8 cellular contexts compared by ENCODE assay signal in the genomic region with DNA sequence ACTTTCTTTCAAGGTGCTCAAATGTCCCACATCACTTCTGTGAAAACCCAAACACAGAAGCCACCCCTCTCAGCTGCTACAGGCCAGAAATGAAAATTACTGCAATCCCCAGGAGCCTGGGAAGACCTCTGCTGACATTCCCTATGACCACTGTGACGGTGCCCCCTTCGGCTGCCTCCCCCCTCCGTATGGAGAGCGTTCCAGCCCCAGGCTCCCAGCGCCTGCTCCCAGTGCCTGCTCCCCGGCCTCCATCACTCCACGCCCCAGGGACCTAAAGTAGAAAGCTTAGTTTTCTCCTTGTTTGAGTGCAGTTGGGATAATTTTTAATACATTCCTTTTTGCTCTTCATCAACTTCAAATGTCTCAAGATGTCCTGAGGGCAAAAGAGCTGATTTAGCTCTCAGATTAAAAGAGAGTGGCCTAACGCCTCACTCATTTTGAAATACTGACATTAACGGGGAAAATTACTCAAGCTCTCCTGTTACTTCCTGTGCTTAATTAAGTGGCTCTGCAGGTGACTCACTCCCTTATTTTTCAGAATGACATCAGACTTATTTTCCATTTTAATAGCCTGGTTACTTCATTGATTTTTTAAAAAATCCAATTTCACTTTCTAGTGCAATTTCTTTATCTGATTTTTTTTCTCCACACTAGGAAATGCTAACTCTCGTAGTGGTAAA.
DNase-seq lines count a peak whose midpoint lies in the region; ATAC-seq and TF ChIP-seq lines count a peak whose summit lies in the region.
"Not testable (repeated sequence)": the region's sequence is repeated elsewhere in the genome, so short reads cannot be mapped to it uniquely, and the experiment has no call there.

No MANE protein-coding gene starts in this region.

- not testable (repeated sequence) for H3K36me3 Mint-ChIP-seq in CD4-positive, CD25-positive, alpha-beta regulatory T cell; T-helper 1 cell treated with Interleukin-12 subunit alpha and Interleukin-12 subunit beta and Interleukin-4 antibody, amounts not matched to agents 30 μg/mL and 1 μg/mL, for 36 hours (ENCODE audit: low read depth); activated T-cell treated with anti-CD3 and anti-CD28 coated beads, Interleukin-2, amount 50 U/mL, for 24 hours (ENCODE audit: low read depth); activated naive CD8-positive, alpha-beta T cell treated with anti-CD3 and anti-CD28 coated beads, Interleukin-2, amount 50 U/mL, for 24 hours (ENCODE audit: low read depth)

- peak; percentile 58 to 60 for ATAC-seq in CD4-positive, CD25-positive, alpha-beta regulatory T cell (ENCODE audit: low read depth in 2 of 2)
- ATAC-seq in activated naive CD8-positive, alpha-beta T cell treated with anti-CD3 and anti-CD28 coated beads, Interleukin-2, amount 50 U/mL, for 24 hours, result peak; percentile 20
- ATAC-seq in left lung, result peak; percentile 21

- H3K4me3 Mint-ChIP-seq in CD4-positive, CD25-positive, alpha-beta regulatory T cell; T-helper 1 cell treated with Interleukin-12 subunit alpha and Interleukin-12 subunit beta and Interleukin-4 antibody, amounts not matched to agents 30 μg/mL and 1 μg/mL, for 36 hours; activated T-cell treated with anti-CD3 and anti-CD28 coated beads, Interleukin-2, amount 50 U/mL, for 24 hours: not testable (repeated sequence)
- peak overlapping the region; percentile 36 for H3K4me3 Mint-ChIP-seq in activated naive CD8-positive, alpha-beta T cell treated with anti-CD3 and anti-CD28 coated beads, Interleukin-2, amount 50 U/mL, for 24 hours

- H3K27me3 ChIP-seq in CD4-positive, CD25-positive, alpha-beta regulatory T cell (ENCODE audit: control insufficient read depth, insufficient read depth, low read length); left lung: not testable (repeated sequence)

- not testable (repeated sequence) for H3K27me3 Mint-ChIP-seq in CD4-positive, CD25-positive, alpha-beta regulatory T cell; T-helper 1 cell treated with Interleukin-12 subunit alpha and Interleukin-12 subunit beta and Interleukin-4 antibody, amounts not matched to agents 30 μg/mL and 1 μg/mL, for 36 hours (ENCODE audit: low read depth); activated T-cell treated with anti-CD3 and anti-CD28 coated beads, Interleukin-2, amount 50 U/mL, for 24 hours; activated naive CD8-positive, alpha-beta T cell treated with anti-CD3 and anti-CD28 coated beads, Interleukin-2, amount 50 U/mL, for 24 hours

- not testable (repeated sequence) for H3K27ac ChIP-seq in CD4-positive, CD25-positive, alpha-beta regulatory T cell (ENCODE audit: insufficient read depth, low read length, poor library complexity, severe bottlenecking); left lung

- not testable (repeated sequence) for H3K4me1 ChIP-seq in CD4-positive, CD25-positive, alpha-beta regulatory T cell (ENCODE audit: control insufficient read depth, insufficient read depth, low read length, poor library complexity, severe bottlenecking); left lung

- H3K9me3 Mint-ChIP-seq in CD4-positive, CD25-positive, alpha-beta regulatory T cell; T-helper 1 cell treated with Interleukin-12 subunit alpha and Interleukin-12 subunit beta and Interleukin-4 antibody, amounts not matched to agents 30 μg/mL and 1 μg/mL, for 36 hours; activated T-cell treated with anti-CD3 and anti-CD28 coated beads, Interleukin-2, amount 50 U/mL, for 24 hours; activated naive CD8-positive, alpha-beta T cell treated with anti-CD3 and anti-CD28 coated beads, Interleukin-2, amount 50 U/mL, for 24 hours: not testable (repeated sequence)

- H3K9me3 ChIP-seq in CD4-positive, CD25-positive, alpha-beta regulatory T cell (ENCODE audit: control insufficient read depth in 2 of 2, low read length in 2 of 2); left lung: not testable (repeated sequence)

- not testable (repeated sequence) for TF ChIP-seq CTCF in left lung (IDR thresholded peaks at IDR 0.05)

- H3K36me3 ChIP-seq in CD4-positive, CD25-positive, alpha-beta regulatory T cell (ENCODE audit: control insufficient read depth, insufficient read depth, low read length); left lung: not testable (repeated sequence)

- intact Hi-C loops in left lung (cut with DNase I), result not testable (repeated sequence)

- H3K4me3 ChIP-seq in CD4-positive, CD25-positive, alpha-beta regulatory T cell (ENCODE audit: low read depth, low read length); left lung: not testable (repeated sequence)

- H3K4me1 Mint-ChIP-seq in CD4-positive, CD25-positive, alpha-beta regulatory T cell, result not testable (repeated sequence)
- H3K4me1 Mint-ChIP-seq in T-helper 1 cell treated with Interleukin-12 subunit alpha and Interleukin-12 subunit beta and Interleukin-4 antibody, amounts not matched to agents 30 μg/mL and 1 μg/mL, for 36 hours (ENCODE audit: low read depth), result peaks cover 11% of the 10 kb centered on the region
- peaks cover 13% of the 10 kb centered on the region for H3K4me1 Mint-ChIP-seq in activated T-cell treated with anti-CD3 and anti-CD28 coated beads, Interleukin-2, amount 50 U/mL, for 24 hours (ENCODE audit: low read depth)
- peaks cover 28% of the 10 kb centered on the region for H3K4me1 Mint-ChIP-seq in activated naive CD8-positive, alpha-beta T cell treated with anti-CD3 and anti-CD28 coated beads, Interleukin-2, amount 50 U/mL, for 24 hours

- DNase-seq in CD4-positive, CD25-positive, alpha-beta regulatory T cell, result not testable (repeated sequence)
- DNase-seq in HCEC 1CT, result peak; percentile 0
- peak; percentile 34 for DNase-seq in activated T-cell treated with anti-CD3 and anti-CD28 coated beads, Interleukin-2, amount 50 U/mL, for 24 hours
- DNase-seq in activated naive CD8-positive, alpha-beta T cell treated with anti-CD3 and anti-CD28 coated beads, Interleukin-2, amount 50 U/mL, for 24 hours, result peak; percentile 26
- DNase-seq in epidermal melanocyte (ENCODE audit: insufficient read length, low spot score), result peak; percentile 11
- DNase-seq in left lung, result peak in 1 of 2 donors; percentile 57
- peak; percentile 16 for DNase-seq in stimulated activated CD4-positive, alpha-beta T cell treated with anti-CD3 and anti-CD28 coated beads, Interleukin-15, amount 100 ng/mL, for 24 hours

- H3K27ac Mint-ChIP-seq in CD4-positive, CD25-positive, alpha-beta regulatory T cell, result peak overlapping the region in 1 of 3 donors; percentile 83
- peak overlapping the region; percentile 75 for H3K27ac Mint-ChIP-seq in T-helper 1 cell treated with Interleukin-12 subunit alpha and Interleukin-12 subunit beta and Interleukin-4 antibody, amounts not matched to agents 30 μg/mL and 1 μg/mL, for 36 hours
- H3K27ac Mint-ChIP-seq in activated T-cell treated with anti-CD3 and anti-CD28 coated beads, Interleukin-2, amount 50 U/mL, for 24 hours, result peak overlapping the region; percentile 93
- peak overlapping the region; percentile 96 for H3K27ac Mint-ChIP-seq in activated naive CD8-positive, alpha-beta T cell treated with anti-CD3 and anti-CD28 coated beads, Interleukin-2, amount 50 U/mL, for 24 hours
